In the genomic region with DNA sequence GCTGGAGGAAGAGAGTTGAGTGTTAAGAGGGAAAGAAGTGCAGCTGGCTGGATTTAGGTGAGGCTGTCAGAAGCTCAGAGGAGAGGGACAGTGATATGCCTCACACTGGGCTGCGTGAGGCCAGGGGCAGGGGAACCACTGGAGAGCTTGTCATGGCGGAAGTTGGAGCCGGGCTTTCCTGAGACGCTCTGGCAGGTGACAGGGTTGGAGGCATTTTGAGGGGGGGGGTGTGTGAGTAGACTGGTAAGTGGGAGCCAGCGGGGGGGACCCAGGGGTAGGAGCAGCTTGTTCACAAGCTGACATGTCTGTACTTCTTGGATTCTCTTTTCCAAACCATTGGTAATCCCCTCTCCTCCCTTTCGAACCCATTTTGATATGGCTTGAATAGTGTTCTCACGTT, we compare ENCODE assay signal across 4 cellular contexts.
"Had no signal": no experiment of that assay in that cellular context is flagged by ENCODE, and none has a peak within 500 bp of the region (broad histone marks: within the 10 kb centered on the region; RNA-seq: fewer than 3 reads in every experiment).

No MANE protein-coding gene starts in this region.

- H3K4me3 ChIP-seq: GM23338 had no signal

- DNase-seq: H9, HCEC 1CT, IMR-90 had no signal

- H3K4me1 Mint-ChIP-seq: GM23338 had no signal

- H3K27ac Mint-ChIP-seq: GM23338, H9 had no signal

- H2AFZ ChIP-seq: GM23338 had no signal

- H3K4me2 ChIP-seq: GM23338 had no signal

- H3K4me3 Mint-ChIP-seq: GM23338, H9 had no signal
